Comparison of ENCODE assay signal across 8 cellular contexts in the genomic region with DNA sequence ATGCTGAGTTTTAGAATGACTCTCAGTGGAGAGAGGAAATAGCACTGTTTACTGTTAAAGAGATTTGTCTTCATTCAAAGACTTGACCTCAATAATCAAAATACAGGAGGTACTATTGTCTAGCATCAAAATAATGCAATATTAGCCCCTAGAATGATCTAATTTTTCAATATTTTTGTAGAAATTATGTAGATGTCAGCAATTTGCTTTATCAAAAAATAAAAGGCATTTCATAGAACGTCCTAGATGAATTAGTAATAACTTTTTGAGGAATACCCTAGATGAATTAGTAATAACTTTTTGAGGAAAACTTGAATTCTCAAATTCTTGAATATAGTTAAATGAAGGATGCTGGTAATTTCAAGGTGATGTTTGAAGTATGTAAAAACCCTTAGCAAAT.
"Had no signal": no experiment of that assay in that cellular context is flagged by ENCODE, and none has a peak within 500 bp of the region (broad histone marks: within the 10 kb centered on the region; RNA-seq: fewer than 3 reads in every experiment).

No MANE protein-coding gene starts in this region.

- H3K27ac Mint-ChIP-seq: GM23338, H9, IgD-negative memory B cell had no signal

- H3K4me3 Mint-ChIP-seq: GM23338, H9, IgD-negative memory B cell had no signal

- ATAC-seq: GM23338 had no signal

- H3K4me1 Mint-ChIP-seq: GM23338, H9, IgD-negative memory B cell had no signal

- H3K27ac ChIP-seq: HL-60 had no signal

- H3K4me3 ChIP-seq: GM23338 had no signal

- H2AFZ ChIP-seq: GM23338 had no signal

- H3K27me3 Mint-ChIP-seq: IgD-negative memory B cell had no signal

- FAIRE-seq: H1, H54 had no signal

- DNase-seq: H9, HCEC 1CT, KG1 had no signal

- H3K4me2 ChIP-seq: GM23338 had no signal
